In the genomic region with DNA sequence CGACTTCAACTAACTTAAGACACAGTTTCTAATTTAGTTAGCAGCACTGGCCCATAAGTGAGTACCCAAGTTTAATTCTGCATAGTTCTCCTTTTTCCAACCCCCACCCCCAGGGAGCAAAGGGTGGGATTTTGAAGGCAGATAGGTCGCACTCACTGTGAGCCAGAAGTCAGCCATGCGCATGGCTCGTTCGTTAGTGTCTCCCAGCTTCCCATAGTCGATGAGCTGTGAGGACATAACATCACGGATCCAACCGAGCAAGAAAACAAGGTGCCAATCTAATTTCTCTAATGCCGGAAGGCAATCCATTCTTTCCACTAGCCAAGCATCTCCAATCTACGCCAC, we compare ENCODE assay signal across 8 cellular contexts. TPM values are rescaled to one million over a fixed set of nuclear protein-coding genes. Genes with fewer than 3 reads are reported as not detected.
DNase-seq lines count a peak whose midpoint lies in the region; ATAC-seq and TF ChIP-seq lines count a peak whose summit lies in the region.

No MANE protein-coding gene starts in this region.

- peak overlapping the region; percentile 92 for H2AFZ ChIP-seq in neuronal stem cell (ENCODE audit: low read length)

- H3K36me3 Mint-ChIP-seq in activated T-cell treated with anti-CD3 and anti-CD28 coated beads, Interleukin-2, amount 50 U/mL, for 4 hours (ENCODE audit: insufficient read depth): peaks cover 24% of the 10 kb centered on the region

- H3K4me3 ChIP-seq in epithelial cell of esophagus (ENCODE audit: low read length): peak overlapping the region; percentile 99
- H3K4me3 ChIP-seq in neuronal stem cell (ENCODE audit: low read length in 2 of 2): peak overlapping the region; percentile 92 to 100

- H3K4me3 Mint-ChIP-seq in activated T-cell treated with anti-CD3 and anti-CD28 coated beads, Interleukin-2, amount 50 U/mL, for 4 hours: peak overlapping the region; percentile 99

- no peaks in the 10 kb centered on the region for H3K27me3 ChIP-seq in neuronal stem cell (ENCODE audit: control insufficient read depth in 3 of 3, insufficient read depth in 3 of 3, low read depth in 1 of 3, low read length in 3 of 3)

- no peaks in the 10 kb centered on the region for H3K9me3 Mint-ChIP-seq in activated T-cell treated with anti-CD3 and anti-CD28 coated beads, Interleukin-2, amount 50 U/mL, for 4 hours

- peaks cover 4% of the 10 kb centered on the region for H3K79me1 ChIP-seq in neuronal stem cell (ENCODE audit: low read depth, low read length)

- ATAC-seq in activated T-cell treated with anti-CD3 and anti-CD28 coated beads, Interleukin-2, amount 50 U/mL, for 4 hours: peak; percentile 6 to 7

- H3K4ac ChIP-seq in neuronal stem cell (ENCODE audit: low read length): no peak overlapping the region

- peak overlapping the region; percentile 60 for H3K4me2 ChIP-seq in neuronal stem cell (ENCODE audit: insufficient read depth, low read length, poor library complexity, severe bottlenecking)

- no peak overlapping the region for H3K14ac ChIP-seq in neuronal stem cell (ENCODE audit: low read length)

- H3K4me1 ChIP-seq in neuronal stem cell (ENCODE audit: control insufficient read depth in 2 of 2, insufficient read depth in 1 of 2, low read depth in 1 of 2, low read length in 2 of 2): peaks cover 3 to 4% of the 10 kb centered on the region in 2 donors

- H3K4me1 Mint-ChIP-seq in activated T-cell treated with anti-CD3 and anti-CD28 coated beads, Interleukin-2, amount 50 U/mL, for 4 hours (ENCODE audit: low read depth): peaks cover 26% of the 10 kb centered on the region

- no peak overlapping the region for H2BK120ac ChIP-seq in neuronal stem cell (ENCODE audit: low read depth, low read length)

- no peak for TF ChIP-seq CTCF in epithelial cell of esophagus (IDR thresholded peaks at IDR 0.05; ENCODE audit: insufficient read depth, low read depth, low read length, missing control alignments)

- H3K27me3 Mint-ChIP-seq in activated T-cell treated with anti-CD3 and anti-CD28 coated beads, Interleukin-2, amount 50 U/mL, for 4 hours (ENCODE audit: low read depth): no peaks in the 10 kb centered on the region

- peaks cover 0 to 1% of the 10 kb centered on the region in 2 donors for H3K9me3 ChIP-seq in neuronal stem cell (replicated peaks in 1 of 2; ENCODE audit: control insufficient read depth in 2 of 2, insufficient read depth in 1 of 2, low read depth in 1 of 2, low read length in 2 of 2)

- peak overlapping the region; percentile 100 for H3K9ac ChIP-seq in neuronal stem cell (ENCODE audit: low read depth, low read length, poor library complexity)

- H2BK5ac ChIP-seq in neuronal stem cell (ENCODE audit: low read length): peak overlapping the region; percentile 57

- no CpG with 5 or more reads among the region's 10 CpGs for WGBS in neuronal stem cell (ENCODE audit: extremely low coverage in 2 of 2, insufficient read length in 2 of 2, insufficient replicate concordance in 1 of 2), 2 donors

- no peak overlapping the region for H2AK5ac ChIP-seq in neuronal stem cell (ENCODE audit: low read depth, low read length)

- H4K8ac ChIP-seq in neuronal stem cell (ENCODE audit: low read depth, low read length): no peak overlapping the region

- peaks cover 11 to 33% of the 10 kb centered on the region in 2 donors for H3K36me3 ChIP-seq in neuronal stem cell (replicated peaks in 1 of 2; ENCODE audit: control insufficient read depth in 2 of 2, insufficient read depth in 2 of 2, low read length in 2 of 2)

- no peak overlapping the region for H3K23ac ChIP-seq in neuronal stem cell (ENCODE audit: low read depth, low read length, poor library complexity)

- no peak for DNase-seq in activated T-cell treated with anti-CD3 and anti-CD28 coated beads, Interleukin-2, amount 50 U/mL, for 4 hours
- DNase-seq in activated T-cell treated with anti-CD3 and anti-CD28 coated beads, Interleukin-2, amount 50 U/mL, for 1 hour: no peak
- DNase-seq in OCI-M1 (lab: John Stamatoyannopoulos, UW) (peak; percentile 61), epithelial cell of esophagus (ENCODE audit: low read depth) (no peak), neuronal stem cell (ENCODE audit: low spot score) (no peak), NCI-H187 treated with DMSO at 0.1 percent for 48 hours (lab: John Stamatoyannopoulos, UW) (no peak), MV-4-11 (lab: John Stamatoyannopoulos, UW) (no peak)
- DNase-seq in stimulated activated CD8-positive, alpha-beta memory T cell treated with anti-CD3 and anti-CD28 coated beads, Interleukin-4, amount 100 ng/mL, for 48 hours: no peak

- no peak overlapping the region for H4K91ac ChIP-seq in neuronal stem cell (ENCODE audit: low read depth, low read length, poor library complexity)

- no peak overlapping the region for H2BK12ac ChIP-seq in neuronal stem cell (ENCODE audit: low read length)

- no peak overlapping the region for H2BK15ac ChIP-seq in neuronal stem cell (ENCODE audit: low read length)

- H3K18ac ChIP-seq in neuronal stem cell (ENCODE audit: low read length): peak overlapping the region; percentile 99

- H3K27ac ChIP-seq in neuronal stem cell (replicated peaks; ENCODE audit: low read length): no peak overlapping the region

RNA-seq across cellular contexts. Expression of gene MRPL17, which starts 0.6 kb away (rescaled TPM):
- total RNA-seq in activated T-cell treated with anti-CD3 and anti-CD28 coated beads, Interleukin-2, amount 50 U/mL, for 4 hours: 100 to 1,000 TPM; 149 to 162 (median 156) TPM
- 32.4 TPM for polyA plus RNA-seq in neuronal stem cell (2013, experiment 1 of 2)
- polyA plus RNA-seq in neuronal stem cell (2013, experiment 2 of 2): 31.0 TPM

RNA-seq across cellular contexts. Expression of gene DCHS1, which starts 27.0 kb away (rescaled TPM):
- under 1 TPM; 0.28 to 0.40 (median 0.33) TPM for total RNA-seq in activated T-cell treated with anti-CD3 and anti-CD28 coated beads, Interleukin-2, amount 50 U/mL, for 4 hours
- 4.5 TPM for polyA plus RNA-seq in neuronal stem cell (2013, experiment 1 of 2)
- polyA plus RNA-seq in neuronal stem cell (2013, experiment 2 of 2): 4.4 TPM
